In genomic region chrX:40090050-40090804, GRCh38 we compare ENCODE assay signal across 9 cellular contexts. TPM values are rescaled to one million over a fixed set of nuclear protein-coding genes. Genes with fewer than 3 reads are reported as not detected.
DNase-seq lines count a peak whose midpoint lies in the region; ATAC-seq and TF ChIP-seq lines count a peak whose summit lies in the region.
"Had no signal": no experiment of that assay in that cellular context is flagged by ENCODE, and none has a peak within 500 bp of the region (broad histone marks: within the 10 kb centered on the region; RNA-seq: fewer than 3 reads in every experiment).

No MANE protein-coding gene starts in this region.

- no peak overlapping the region for H2AFZ ChIP-seq in SK-N-SH (ENCODE audit: low read depth)
- no peak overlapping the region for H2AFZ ChIP-seq in PC-9

- H3K4me2 ChIP-seq in SK-N-SH (peak overlapping the region; percentile 66), PC-9 (no peak overlapping the region)

- 21% methylated on average over 34 of the region's 63 CpGs for WGBS in SK-N-SH (ENCODE audit: low lambda C conversion rate)

- TF ChIP-seq CTCF in CD8-positive, alpha-beta T cell (IDR thresholded peaks at IDR 0.05): no peak
- no peak for TF ChIP-seq CTCF in SK-N-SH (IDR thresholded peaks at IDR 0.05)
- TF ChIP-seq CTCF in foreskin fibroblast (IDR thresholded peaks at IDR 0.05; ENCODE audit: low read depth, low read length): no peak
- TF ChIP-seq CTCF in osteocyte (IDR thresholded peaks at IDR 0.05): no peak
- TF ChIP-seq CTCF in PC-9 (conservative IDR thresholded peaks at IDR 0.05): no peak

- H3K9me3 ChIP-seq in CD8-positive, alpha-beta T cell (ENCODE audit: low read length): no peaks in the 10 kb centered on the region
- H3K9me3 ChIP-seq in SK-N-SH (no peaks in the 10 kb centered on the region), PC-9 (ENCODE audit: insufficient read depth, low read depth) (no peaks in the 10 kb centered on the region)

- peaks cover 64% of the 10 kb centered on the region for H4K20me1 ChIP-seq in SK-N-SH (ENCODE audit: insufficient read depth)
- 0 out of 2 replicates have a peak, but pooled peaks cover 8% of the 10 kb centered on the region for H4K20me1 ChIP-seq in PC-9 (ENCODE audit: insufficient read depth)

- no peaks in the 10 kb centered on the region for H3K27me3 Mint-ChIP-seq in CD8-positive, alpha-beta T cell (ENCODE audit: low read depth)
- H3K27me3 Mint-ChIP-seq in osteocyte (ENCODE audit: unreplicated experiment): no peaks in the 10 kb centered on the region

- H3K4me1 ChIP-seq in CD8-positive, alpha-beta T cell (ENCODE audit: insufficient read depth, low read length): peaks cover 59% of the 10 kb centered on the region
- peaks cover 18 to 61% of the 10 kb centered on the region in 2 experiments; a peak in 3 of 4 replicates for H3K4me1 ChIP-seq in SK-N-SH (ENCODE audit: control insufficient read depth in 1 of 2, insufficient read depth in 2 of 2, low read depth in 1 of 2, low read length in 1 of 2)
- H3K4me1 ChIP-seq in PC-9 (replicated peaks; ENCODE audit: insufficient read depth): no peaks in the 10 kb centered on the region

- no peaks in the 10 kb centered on the region for H3K9me3 Mint-ChIP-seq in CD8-positive, alpha-beta T cell
- H3K9me3 Mint-ChIP-seq in osteocyte (ENCODE audit: unreplicated experiment): no peaks in the 10 kb centered on the region

- CTCF ChIA-PET in CD8-positive, alpha-beta T cell (lab: Charles Lee): no interaction called here
- CTCF ChIA-PET in SK-N-SH (lab: Yijun Ruan, JAX): interaction anchor here (0.7 to 1.3 kb wide), 3 partner anchors 9 to 359 kb away, joined by 3 read pairs; no protein-coding TSS in a partner anchor
- CTCF ChIA-PET in PC-9 (lab: Charles Lee): no interaction called here

- POLR2A ChIA-PET in CD8-positive, alpha-beta T cell (lab: Charles Lee): interaction anchor here (0.7 to 1.0 kb wide), 2 partner anchors 78 to 86 kb away, joined by 3 read pairs; no protein-coding TSS in a partner anchor
- POLR2A ChIA-PET in SK-N-SH (lab: Yijun Ruan, JAX) (interaction anchor here (1.0 kb wide), 1 partner anchor 80 kb away, joined by 3 read pairs; no protein-coding TSS in a partner anchor), PC-9 (lab: Charles Lee; ENCODE audit: unreplicated experiment) (no interaction called here)

- TF ChIP-seq EP300 in SK-N-SH (IDR thresholded peaks at IDR 0.05; ENCODE audit: borderline replicate concordance in 1 of 2, low read depth in 1 of 2, low read length in 1 of 2): no peak

- BruUV-seq in PC-9 (replicated peaks; lab: Mats Ljungman, UMichigan): no TSS peak

- no peak overlapping the region for H3K9ac ChIP-seq in SK-N-SH

- no peak for DNase-seq in CD8-positive, alpha-beta T cell
- DNase-seq in SK-N-SH: peak; percentile 68
- DNase-seq in foreskin fibroblast: peak in 1 of 2 donors; percentile 42
- DNase-seq in osteocyte (ENCODE audit: extremely low spot score, unreplicated experiment): no peak
- DNase-seq in PC-9: no peak
- no peak for DNase-seq in AG08396 (ENCODE audit: low spot score)
- DNase-seq in NCI-H446 treated with DMSO at 0.1 percent for 48 hours (lab: John Stamatoyannopoulos, UW): no peak
- DNase-seq: NK-92 treated with Interleukin-12 subunit alpha and Interleukin-12 subunit beta, amount 100 ng/mL, for 24 hours had no signal

- H3K4me3 Mint-ChIP-seq in CD8-positive, alpha-beta T cell: peak overlapping the region; percentile 67
- peak overlapping the region; percentile 49 for H3K4me3 Mint-ChIP-seq in osteocyte (ENCODE audit: unreplicated experiment)

- H3K79me2 ChIP-seq in SK-N-SH (ENCODE audit: insufficient read depth): peaks cover 98% of the 10 kb centered on the region
- peaks cover 94% of the 10 kb centered on the region for H3K79me2 ChIP-seq in PC-9 (ENCODE audit: low read depth)

- H3F3A ChIP-seq in SK-N-SH (replicated peaks; ENCODE audit: insufficient read depth) (peaks cover 3% of the 10 kb centered on the region), PC-9 (ENCODE audit: insufficient read depth, low read depth) (no peaks in the 10 kb centered on the region)

- H3K36me3 ChIP-seq in CD8-positive, alpha-beta T cell (ENCODE audit: insufficient read depth, low read length): no peaks in the 10 kb centered on the region
- H3K36me3 ChIP-seq in SK-N-SH (replicated peaks in 1 of 2; ENCODE audit: control insufficient read depth in 1 of 2, insufficient read depth in 2 of 2, low read length in 1 of 2) (no peaks in the 10 kb centered on the region), PC-9 (ENCODE audit: low read depth) (no peaks in the 10 kb centered on the region)

- no peak overlapping the region for H3K27ac Mint-ChIP-seq in CD8-positive, alpha-beta T cell
- peak overlapping the region; percentile 93 for H3K27ac Mint-ChIP-seq in osteocyte (ENCODE audit: unreplicated experiment)

- H3K36me3 Mint-ChIP-seq in CD8-positive, alpha-beta T cell: peaks cover 2% of the 10 kb centered on the region
- H3K36me3 Mint-ChIP-seq in osteocyte (ENCODE audit: unreplicated experiment): peaks cover 2% of the 10 kb centered on the region

- no peak overlapping the region for H3K27ac ChIP-seq in CD8-positive, alpha-beta T cell (ENCODE audit: low read depth, low read length)
- H3K27ac ChIP-seq in SK-N-SH (ENCODE audit: low read depth in 2 of 2, low read length in 1 of 2) (peak overlapping the region in 1 of 2 experiments; percentile 68; a peak in 3 of 4 replicates), PC-9 (no peak overlapping the region)

- H3K9me2 ChIP-seq in SK-N-SH (no peaks in the 10 kb centered on the region), PC-9 (ENCODE audit: insufficient read depth) (no peaks in the 10 kb centered on the region)

- TF ChIP-seq RAD21 in SK-N-SH (IDR thresholded peaks at IDR 0.05; ENCODE audit: low read length): no peak

- H3K27me3 ChIP-seq in CD8-positive, alpha-beta T cell (ENCODE audit: insufficient read depth, low read length): no peaks in the 10 kb centered on the region
- H3K27me3 ChIP-seq in SK-N-SH (ENCODE audit: insufficient read depth) (peaks cover 7% of the 10 kb centered on the region; the same call in 1 of the 2 replicates), PC-9 (ENCODE audit: insufficient read depth, low read depth) (no peaks in the 10 kb centered on the region)

- intact Hi-C loops in CD8-positive, alpha-beta T cell (cut with DNase I, micrococcal nuclease): loop anchor here (10.0 kb wide), 3 partner anchors 175 to 1285 kb away; partner anchors contain the start of genes MID1IP1 (in 1 of the 2) and USP9X (in 1 of the 2)
- intact Hi-C loops in PC-9 (cut with micrococcal nuclease; ENCODE audit: unreplicated experiment): no loop called here

- no peak overlapping the region for H3K4me3 ChIP-seq in CD8-positive, alpha-beta T cell (ENCODE audit: low read depth, low read length)
- H3K4me3 ChIP-seq in SK-N-SH (ENCODE audit: low read depth in 2 of 2, low read length in 1 of 2): peak overlapping the region in 1 of 2 experiments; percentile 40; a peak in 2 of 4 replicates
- H3K4me3 ChIP-seq in foreskin fibroblast (ENCODE audit: low read depth in 1 of 2, low read length in 2 of 2): peak overlapping the region; percentile 24 to 31
- no peak overlapping the region for H3K4me3 ChIP-seq in PC-9

- ATAC-seq in CD8-positive, alpha-beta T cell: peak; percentile 24
- ATAC-seq in HG02798 (IDR thresholded peaks at IDR 0.05; ENCODE audit: poor library complexity, unreplicated experiment): no peak

- H3K4me1 Mint-ChIP-seq in CD8-positive, alpha-beta T cell (ENCODE audit: low read depth): peaks cover 69% of the 10 kb centered on the region
- peaks cover 66% of the 10 kb centered on the region for H3K4me1 Mint-ChIP-seq in osteocyte (ENCODE audit: unreplicated experiment)

TF ChIP-seq in SK-N-SH, 30 proteins besides CTCF, POLR2A, EP300 and RAD21:
- TF ChIP-seq NRF1 (IDR thresholded peaks at IDR 0.05; ENCODE audit: low read depth, low read length): no peak
- no peak for TF ChIP-seq FOXM1 (IDR thresholded peaks at IDR 0.05; ENCODE audit: low read depth)
- TF ChIP-seq RFX5 (IDR thresholded peaks at IDR 0.05; ENCODE audit: low read length): no peak
- 0 out of 2 replicates have a peak, but pooled peaks have one; percentile 33 for TF ChIP-seq NFIC (IDR thresholded peaks at IDR 0.05; ENCODE audit: borderline replicate concordance)

RNA-seq across cellular contexts. Expression of gene BCOR, which starts 7.5 kb away (rescaled TPM):
- 10 to 100 TPM; 35.5 to 38.5 TPM for total RNA-seq in CD8-positive, alpha-beta T cell
- 6.9 and 8.8 TPM in 2 replicates for polyA plus RNA-seq in SK-N-SH (2012; rRNA removed)
- polyA plus RNA-seq in SK-N-SH (2012; cell fraction: cytosol; rRNA removed): 8.4 and 9.4 TPM in 2 replicates
- 19.4 and 21.9 TPM in 2 replicates for polyA plus RNA-seq in SK-N-SH (2012; cell fraction: nucleus; rRNA removed)
- total RNA-seq in osteocyte (24.1 and 24.8 TPM in 2 replicates), PC-9 (2021) (0.68 and 1.5 TPM in 2 replicates)

Comparison
In these comparisons a context has a peak if more than half of its experiments do, and no peak if none do; other contexts are left out.
1. H3K4me3 ChIP-seq: peak in foreskin fibroblast (2 of 2); none in CD8-positive, alpha-beta T cell (single experiment) and PC-9 (single experiment).
2. RNA of gene BCOR, which starts 7.5 kb away (total RNA-seq): 35.5 to 38.5 TPM in CD8-positive, alpha-beta T cell and 24.1 to 24.8 TPM in osteocyte; 0.68 to 1.5 TPM in PC-9; every median in the first group is over 10 times any median in the second.